Comparison of ENCODE assay signal across 8 cellular contexts in the genomic region with DNA sequence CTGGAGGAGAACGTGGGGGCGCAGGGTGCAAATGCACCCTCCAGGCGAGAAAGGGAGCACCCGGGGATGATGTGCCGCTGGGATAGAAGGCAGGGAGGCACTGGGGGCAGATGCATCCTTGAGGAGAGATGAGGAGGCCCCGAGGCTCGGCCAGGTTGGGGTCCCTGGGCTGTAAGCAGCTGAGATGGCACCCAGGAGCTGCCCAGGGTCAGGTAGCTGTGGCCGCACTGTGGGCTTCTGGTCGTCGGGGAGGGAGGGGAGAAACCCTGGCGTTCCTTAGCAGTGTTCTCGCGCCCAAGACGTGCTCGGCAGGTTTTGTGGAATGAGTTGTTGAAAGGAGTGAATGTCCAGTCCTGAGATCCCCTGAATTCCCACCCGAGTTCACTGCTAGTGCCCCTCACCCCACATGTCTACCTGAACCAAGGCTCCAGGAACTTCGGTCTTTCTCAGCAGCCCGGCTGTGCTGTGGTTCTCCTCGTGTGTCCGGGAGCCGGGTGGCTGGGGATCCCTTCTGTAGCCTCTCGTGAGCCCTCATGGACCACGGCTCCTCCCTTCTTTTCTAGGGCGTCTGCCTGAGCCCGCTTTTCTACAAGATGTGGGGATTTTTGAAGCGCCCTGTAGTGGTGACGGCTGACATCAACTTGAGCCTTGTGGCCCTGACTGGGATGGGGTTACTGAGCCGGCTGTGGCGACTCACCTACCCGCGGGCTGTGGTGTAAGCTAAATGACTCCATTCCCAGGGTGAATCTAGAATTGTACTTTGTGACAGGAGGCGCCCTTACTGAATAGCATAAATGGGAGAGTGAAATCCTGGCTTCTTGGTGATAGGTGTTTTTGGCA. TPM values are rescaled to one million over a fixed set of nuclear protein-coding genes. Genes with fewer than 3 reads are reported as not detected.
DNase-seq lines count a peak whose midpoint lies in the region; ATAC-seq, FAIRE-seq and TF ChIP-seq lines count a peak whose summit lies in the region.

No MANE protein-coding gene starts in this region.

- POLR2A ChIA-PET in RWPE1 (lab: Yijun Ruan, JAX; ENCODE audit: low non-redundant PET) = interaction anchor here (1.0 kb wide), 1 partner anchor 8 kb away, joined by 3 read pairs; no protein-coding TSS in a partner anchor

- H3K9me3 Mint-ChIP-seq in activated naive CD4-positive, alpha-beta T cell treated with anti-CD3 and anti-CD28 coated beads, Interleukin-2, amount 50 U/mL, for 72 hours = no peaks in the 10 kb centered on the region

- no peaks in the 10 kb centered on the region for H3K4me1 ChIP-seq in iPS-15b (ENCODE audit: control insufficient read depth, insufficient read depth, low read length)

- peaks cover 22% of the 10 kb centered on the region for H3K36me3 ChIP-seq in iPS-15b (ENCODE audit: control insufficient read depth, insufficient read depth, low read length)

- H3K27me3 ChIP-seq in iPS-15b (ENCODE audit: control insufficient read depth, insufficient read depth, low read length) = no peaks in the 10 kb centered on the region

- peaks cover 12 to 16% of the 10 kb centered on the region in 2 donors for H3K36me3 Mint-ChIP-seq in activated naive CD4-positive, alpha-beta T cell treated with anti-CD3 and anti-CD28 coated beads, Interleukin-2, amount 50 U/mL, for 72 hours

- peak; percentile 66 to 70 for ATAC-seq in activated naive CD4-positive, alpha-beta T cell treated with anti-CD3 and anti-CD28 coated beads, Interleukin-2, amount 50 U/mL, for 72 hours

- H3K4me3 ChIP-seq in iPS-15b (ENCODE audit: low read depth, low read length) = peak overlapping the region; percentile 91

- no peak for TF ChIP-seq CTCF in RWPE1 (conservative IDR thresholded peaks at IDR 0.05; ENCODE audit: low read depth)

- peak; percentile 4 for DNase-seq in NCI-H2227 (lab: John Stamatoyannopoulos, UW; ENCODE audit: unreplicated experiment)
- DNase-seq in NCI-H2227 treated with DMSO at 0.1 percent for 48 hours (lab: John Stamatoyannopoulos, UW) = no peak
- peak; percentile 69 for DNase-seq in RWPE1 (ENCODE audit: low spot score)
- peak; percentile 73 to 87 for DNase-seq in activated naive CD4-positive, alpha-beta T cell treated with anti-CD3 and anti-CD28 coated beads, Interleukin-2, amount 50 U/mL, for 72 hours (ENCODE audit: low spot score in 2 of 2)
- DNase-seq in stimulated activated CD4-positive, alpha-beta T cell treated with anti-CD3 and anti-CD28 coated beads, Interleukin-15, amount 100 ng/mL, for 24 hours = peak; percentile 84
- DNase-seq in NCI-H2171 (lab: John Stamatoyannopoulos, UW) = no peak
- DNase-seq in urothelium cell line (ENCODE audit: low spot score) = no peak

- no peak for FAIRE-seq in urothelium cell line (lab: Jason Lieb, UNC)

- CTCF ChIA-PET in RWPE1 (lab: Yijun Ruan, JAX) = interaction anchor here (0.6 to 1.1 kb wide), 5 partner anchors 9 to 167 kb away, joined by 3 to 4 read pairs (median 3); a partner anchor contains a TSS

- peak overlapping the region; percentile 93 to 96 for H3K27ac Mint-ChIP-seq in activated naive CD4-positive, alpha-beta T cell treated with anti-CD3 and anti-CD28 coated beads, Interleukin-2, amount 50 U/mL, for 72 hours

- peak overlapping the region; percentile 80 for H3K9ac ChIP-seq in iPS-15b (ENCODE audit: low read depth, low read length)

- H3K9me3 ChIP-seq in iPS-15b (ENCODE audit: control insufficient read depth, insufficient read depth, low read length) = no peaks in the 10 kb centered on the region

- peak overlapping the region; percentile 36 for H3K27ac ChIP-seq in RWPE1

RNA-seq across cellular contexts. Expression of a gene that starts 1.1 kb away (rescaled TPM):
- total RNA-seq in activated naive CD4-positive, alpha-beta T cell treated with anti-CD3 and anti-CD28 coated beads, Interleukin-2, amount 50 U/mL, for 72 hours = 10 to 100 TPM; 49.6 to 73.4 TPM

RNA-seq across cellular contexts. Expression of a gene that starts 27.2 kb away (rescaled TPM):
- total RNA-seq in activated naive CD4-positive, alpha-beta T cell treated with anti-CD3 and anti-CD28 coated beads, Interleukin-2, amount 50 U/mL, for 72 hours = 10 to 100 TPM; 21.4 to 33.7 TPM

RNA-seq across cellular contexts. Expression of a gene that starts 41.5 kb away (rescaled TPM):
- not detected for total RNA-seq in activated naive CD4-positive, alpha-beta T cell treated with anti-CD3 and anti-CD28 coated beads, Interleukin-2, amount 50 U/mL, for 72 hours

Comparison
In these comparisons a context has a peak if more than half of its experiments do, and no peak if none do; other contexts are left out.
1. DNase-seq: peak in NCI-H2227 (single experiment), RWPE1 (single experiment), activated naive CD4-positive, alpha-beta T cell treated with anti-CD3 and anti-CD28 coated beads, Interleukin-2, amount 50 U/mL, for 72 hours (2 of 2) and stimulated activated CD4-positive, alpha-beta T cell treated with anti-CD3 and anti-CD28 coated beads, Interleukin-15, amount 100 ng/mL, for 24 hours (single experiment); none in NCI-H2227 treated with DMSO at 0.1 percent for 48 hours (single experiment), NCI-H2171 (single experiment) and urothelium cell line (single experiment).